8 cellular contexts compared by ENCODE assay signal in the genomic region with DNA sequence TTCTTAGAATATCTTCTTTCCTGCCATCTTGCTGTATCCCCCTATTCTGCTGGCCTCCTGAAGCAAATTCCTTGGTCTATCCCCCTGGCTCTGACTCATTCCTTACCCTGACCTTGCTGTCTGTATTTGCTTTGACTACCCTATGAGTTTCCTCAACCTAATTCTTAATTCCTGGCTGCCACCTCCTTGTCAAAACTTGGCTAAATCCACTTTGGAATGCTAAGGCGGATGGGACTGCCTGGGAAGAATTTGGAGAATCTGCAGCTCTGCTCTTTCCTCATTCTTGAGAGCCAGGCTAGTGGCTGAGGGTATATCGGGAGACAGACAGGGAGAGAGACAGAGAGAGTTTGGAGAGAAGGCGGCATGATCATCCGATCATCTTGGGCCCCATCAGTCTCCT. TPM values are rescaled to one million over a fixed set of nuclear protein-coding genes. Genes with fewer than 3 reads are reported as not detected.
A peak's percentile ranks its signal among the peaks of the same experiment; 100 is the strongest.
DNase-seq lines count a peak whose midpoint lies in the region; ATAC-seq and TF ChIP-seq lines count a peak whose summit lies in the region.

No MANE protein-coding gene starts in this region.

- TF ChIP-seq POLR2A in gastroesophageal sphincter (IDR thresholded peaks at IDR 0.05) (no peak), sigmoid colon (IDR thresholded peaks at IDR 0.05) (no peak)

- H3K9me3 ChIP-seq in gastroesophageal sphincter (no peaks in the 10 kb centered on the region), sigmoid colon (no peaks in the 10 kb centered on the region)

- TF ChIP-seq EP300 in gastroesophageal sphincter (IDR thresholded peaks at IDR 0.05) (no peak), sigmoid colon (IDR thresholded peaks at IDR 0.05) (no peak)

- TF ChIP-seq CTCF in gastroesophageal sphincter (IDR thresholded peaks at IDR 0.05) = no peak
- TF ChIP-seq CTCF in sigmoid colon (IDR thresholded peaks at IDR 0.05) = no peak
- no peak for TF ChIP-seq CTCF in GM13976 (IDR thresholded peaks at IDR 0.05; ENCODE audit: borderline replicate concordance, control extremely low read depth, extremely low read depth, insufficient read depth, missing control alignments)

- peak overlapping the region; percentile 59 to 75 (median 74) for H3K27ac ChIP-seq in gastroesophageal sphincter
- peak overlapping the region; percentile 63 to 81 (median 74) for H3K27ac ChIP-seq in sigmoid colon

- in situ Hi-C loops in G401 (cut with HindIII; ENCODE audit: low sequenced_read_pairs) = no loop called here
- in situ Hi-C loops in GM13976 (cut with MboI; ENCODE audit: low sequenced_read_pairs, unreplicated experiment) = no loop called here

- no peaks in the 10 kb centered on the region for H3K27me3 ChIP-seq in gastroesophageal sphincter
- H3K27me3 ChIP-seq in sigmoid colon = no peaks in the 10 kb centered on the region

- H3K4me1 ChIP-seq in gastroesophageal sphincter (peaks cover 7 to 55% (median 11%) of the 10 kb centered on the region in 3 donors), sigmoid colon (peaks cover 0 to 38% (median 31%) of the 10 kb centered on the region in 4 donors)

- intact Hi-C loops in sigmoid colon (cut with DNase I) = no loop called here

- ATAC-seq in gastroesophageal sphincter = peak; percentile 59

- H3K36me3 ChIP-seq in gastroesophageal sphincter (peaks cover 0 to 7% of the 10 kb centered on the region in 2 donors), sigmoid colon (peaks cover 0 to 13% (median 0%) of the 10 kb centered on the region in 4 donors)

- DNase-seq in G401 (ENCODE audit: low spot score) = peak; percentile 35
- peak; percentile 20 to 55 for DNase-seq in SW 1271 (lab: John Stamatoyannopoulos, UW)
- DNase-seq in sigmoid colon = no peak
- no peak for DNase-seq in pons (ENCODE audit: low spot score)
- DNase-seq in GM13976 (ENCODE audit: low spot score) = no peak
- DNase-seq in HT-29 (ENCODE audit: low spot score) = no peak
- no peak for DNase-seq in activated naive CD4-positive, alpha-beta T cell treated with Interleukin-2 at 50 U/mL for 16 hours

- H3K4me3 ChIP-seq in gastroesophageal sphincter (no peak overlapping the region), sigmoid colon (no peak overlapping the region)

- WGBS in gastroesophageal sphincter (ENCODE audit: low coverage in 1 of 2), 2 donors = 23 to 34% methylated on average over 4 of the region's 4 CpGs
- 69 to 79% methylated on average over 4 of the region's 4 CpGs for WGBS in sigmoid colon, 2 donors

RNA-seq across cellular contexts. Expression of a gene that starts 24.4 kb away (rescaled TPM):
- 1.0 and 5.3 TPM in 2 replicates for total RNA-seq in G401 (2014; rRNA removed; shearing (Covaris generic))
- total RNA-seq in gastroesophageal sphincter (10 to 100 TPM; 28.5 to 66.5 (median 59.0) TPM), sigmoid colon (10 to 100 TPM; 48.3 to 67.1 (median 55.6) TPM)
- polyA plus RNA-seq in sigmoid colon = 1 to 10 TPM in 2 of 3 donors, under 1 TPM in 1; 0.92 to 3.0 (median 3.0) TPM
- total RNA-seq in HT-29 (2014; rRNA removed; shearing (Covaris generic)) = 0.61 and 0.81 TPM in 2 replicates

Comparison
In these comparisons a context has a peak if more than half of its experiments do, and no peak if none do; other contexts are left out.
1. DNase-seq: peak in G401 (single experiment) and SW 1271 (2 of 2); none in sigmoid colon (single experiment), pons (single experiment), GM13976 (single experiment), HT-29 (single experiment) and activated naive CD4-positive, alpha-beta T cell treated with Interleukin-2 at 50 U/mL for 16 hours (single experiment).